25 cellular contexts compared by ENCODE assay signal in genomic region chr18:76441668-76442412, GRCh38. TPM values are rescaled to one million over a fixed set of nuclear protein-coding genes. Genes with fewer than 3 reads are reported as not detected.
DNase-seq lines count a peak whose midpoint lies in the region; FAIRE-seq and TF ChIP-seq lines count a peak whose summit lies in the region.
"Had no signal": no experiment of that assay in that cellular context is flagged by ENCODE, and none has a peak within 500 bp of the region (broad histone marks: within the 10 kb centered on the region; RNA-seq: fewer than 3 reads in every experiment).

No MANE protein-coding gene starts in this region.

- peaks cover 0 to 13% of the 10 kb centered on the region in 2 experiments; a peak in 1 of 4 replicates for H3K79me2 ChIP-seq in H1 (ENCODE audit: control insufficient read depth in 1 of 2, insufficient read depth in 2 of 2, low read length in 2 of 2)

- TF ChIP-seq EP300 in H1 (IDR thresholded peaks at IDR 0.05; ENCODE audit: borderline replicate concordance in 1 of 2, low read depth in 2 of 2, low read length in 2 of 2) (no peak), sigmoid colon (IDR thresholded peaks at IDR 0.05) (no peak), suprapubic skin (IDR thresholded peaks at IDR 0.05) (no peak)

- H3K27me3 ChIP-seq in H1 (replicated peaks in 1 of 4; ENCODE audit: control insufficient read depth in 3 of 4, extremely low read depth in 1 of 4, insufficient read depth in 3 of 4, low read length in 3 of 4): no peaks in the 10 kb centered on the region
- no peaks in the 10 kb centered on the region for H3K27me3 ChIP-seq in sigmoid colon
- H3K27me3 ChIP-seq in suprapubic skin: no peaks in the 10 kb centered on the region
- H3K27me3 ChIP-seq: SJSA1 had no signal

- peaks cover 9% of the 10 kb centered on the region for H3K36me3 Mint-ChIP-seq in activated T-cell treated with anti-CD3 and anti-CD28 coated beads, Interleukin-2, amount 50 U/mL, for 24 hours (ENCODE audit: low read depth)

- H3K9me3 ChIP-seq in H1 (ENCODE audit: insufficient read depth in 2 of 2, low read depth in 1 of 2, low read length in 1 of 2): no peaks in the 10 kb centered on the region
- no peaks in the 10 kb centered on the region for H3K9me3 ChIP-seq in sigmoid colon
- no peaks in the 10 kb centered on the region for H3K9me3 ChIP-seq in suprapubic skin
- H3K9me3 ChIP-seq: SJSA1 had no signal

- no peak overlapping the region for H2BK20ac ChIP-seq in H1 (ENCODE audit: low read length)

- no peak overlapping the region for H2AFZ ChIP-seq in H1 (ENCODE audit: low read length)

- no peak overlapping the region for H3K56ac ChIP-seq in H1 (replicated peaks; ENCODE audit: insufficient read length, low read depth, low read length)

- H3K9me3 Mint-ChIP-seq in activated T-cell treated with anti-CD3 and anti-CD28 coated beads, Interleukin-2, amount 50 U/mL, for 24 hours: no peaks in the 10 kb centered on the region
- H3K9me3 Mint-ChIP-seq: H9, HFFc6 had no signal

- no peak for FAIRE-seq in H1 (lab: Jason Lieb, UNC)
- FAIRE-seq: A204.1, RCC 7860 had no signal

- no peak overlapping the region for H2BK12ac ChIP-seq in H1 (ENCODE audit: low read depth, low read length)

- intact Hi-C loops in sigmoid colon (cut with DNase I): no loop called here

- H2AK5ac ChIP-seq in H1 (ENCODE audit: low read depth, low read length): no peak overlapping the region

- no peak overlapping the region for H4K5ac ChIP-seq in H1 (ENCODE audit: insufficient read length, low read depth, low read length)

- POLR2A ChIA-PET in H1 (lab: Charles Lee; ENCODE audit: partially characterized antibody): no interaction called here

- H3K4me1 Mint-ChIP-seq in activated T-cell treated with anti-CD3 and anti-CD28 coated beads, Interleukin-2, amount 50 U/mL, for 24 hours (ENCODE audit: low read depth): peaks cover 10% of the 10 kb centered on the region
- H3K4me1 Mint-ChIP-seq: B cell had no signal

- peaks cover 0 to 2% of the 10 kb centered on the region in 2 experiments for H4K20me1 ChIP-seq in H1 (replicated peaks in 1 of 2; ENCODE audit: control insufficient read depth in 1 of 2, insufficient read depth in 2 of 2, low read length in 2 of 2)

- H2BK120ac ChIP-seq in H1 (replicated peaks; ENCODE audit: low read depth, low read length): no peak overlapping the region

- H3K23ac ChIP-seq in H1 (ENCODE audit: insufficient read length): no peak overlapping the region

- no peak overlapping the region for H3K4me3 Mint-ChIP-seq in activated T-cell treated with anti-CD3 and anti-CD28 coated beads, Interleukin-2, amount 50 U/mL, for 24 hours
- H3K4me3 Mint-ChIP-seq: B cell, CD14-positive monocyte, H9, HFFc6 had no signal

- H3K14ac ChIP-seq in H1 (ENCODE audit: insufficient read length): no peak overlapping the region

- H3K27ac Mint-ChIP-seq in activated T-cell treated with anti-CD3 and anti-CD28 coated beads, Interleukin-2, amount 50 U/mL, for 24 hours: no peak overlapping the region
- H3K27ac Mint-ChIP-seq: B cell, H9, HFFc6 had no signal

- peak; percentile 20 for DNase-seq in activated T-cell treated with anti-CD3 and anti-CD28 coated beads, Interleukin-2, amount 50 U/mL, for 24 hours
- no peak for DNase-seq in activated T-cell treated with anti-CD3 and anti-CD28 coated beads, Interleukin-2, amount 50 U/mL, for 48 hours
- no peak for DNase-seq in H1 (ENCODE audit: low read depth in 1 of 2, low spot score in 2 of 2)
- DNase-seq in sigmoid colon: peak; percentile 67
- DNase-seq in substantia nigra (lab: John Stamatoyannopoulos, UW): no peak
- no peak for DNase-seq in Ammon's horn (ENCODE audit: low spot score)
- no peak for DNase-seq in suprapubic skin (ENCODE audit: low spot score in 2 of 2)
- DNase-seq: DMS79 treated with DMSO at 0.1 percent for 48 hours, H9, HFFc6, KBM-7, MM.1S, NCI-H1048, NCI-H1417 treated with DMSO at 0.1 percent for 48 hours, NCI-H187, NCI-H446, NCI-H526, OCI-M1 had no signal

- peaks cover 8% of the 10 kb centered on the region; the same call in 1 of the 2 replicates for H3K79me1 ChIP-seq in H1 (ENCODE audit: low read depth, low read length)

- H2BK5ac ChIP-seq in H1 (ENCODE audit: low read depth, low read length): no peak overlapping the region

- H3K4me1 ChIP-seq in H1 (replicated peaks in 1 of 4; ENCODE audit: control insufficient read depth in 3 of 4, insufficient read depth in 4 of 4, low read length in 3 of 4) (no peaks in the 10 kb centered on the region; a peak in 1 of 7 replicates), sigmoid colon (peaks cover 0 to 73% (median 42%) of the 10 kb centered on the region in 4 donors), suprapubic skin (peaks cover 36% of the 10 kb centered on the region)

- no peaks in the 10 kb centered on the region for H3K27me3 Mint-ChIP-seq in activated T-cell treated with anti-CD3 and anti-CD28 coated beads, Interleukin-2, amount 50 U/mL, for 24 hours
- H3K27me3 Mint-ChIP-seq: B cell had no signal

- H3K4me3 ChIP-seq in H1 (ENCODE audit: extremely low read depth in 1 of 4, insufficient read depth in 2 of 4, low read depth in 3 of 4, low read length in 4 of 4) (no peak overlapping the region), sigmoid colon (no peak overlapping the region), suprapubic skin (no peak overlapping the region)
- H3K4me3 ChIP-seq: SJSA1 had no signal

- CTCF ChIA-PET in H1 (lab: Charles Lee; ENCODE audit: partially characterized antibody): interaction anchor here (1.0 to 2.8 kb wide), 4 partner anchors 10 to 216 kb away, joined by 3 to 13 read pairs (median 4); no protein-coding TSS in a partner anchor

- no peak overlapping the region for H2BK15ac ChIP-seq in H1 (ENCODE audit: low read length)

- TF ChIP-seq RAD21 in H1 (IDR thresholded peaks at IDR 0.05 in 1 of 2, conservative IDR thresholded peaks at IDR 0.05 in 1 of 2; ENCODE audit: low read depth in 2 of 2, low read length in 2 of 2): no peak

- H3K9ac ChIP-seq in H1 (replicated peaks in 1 of 4; ENCODE audit: extremely low read depth in 1 of 4, low read depth in 3 of 4, low read length in 3 of 4): no peak overlapping the region

- TF ChIP-seq CTCF in 22Rv1 (IDR thresholded peaks at IDR 0.05) (peak; percentile 33; the same call in 1 of the 2 replicates), H1 (IDR thresholded peaks at IDR 0.05; ENCODE audit: control extremely low read depth in 1 of 3, insufficient read depth in 1 of 3, low read depth in 1 of 3, low read length in 3 of 3) (no peak), sigmoid colon (IDR thresholded peaks at IDR 0.05) (no peak), suprapubic skin (IDR thresholded peaks at IDR 0.05) (no peak)

- H3K36me3 ChIP-seq in H1 (ENCODE audit: control insufficient read depth in 2 of 4, insufficient read depth in 4 of 4, low read length in 3 of 4) (peaks cover 0 to 23% (median 8%) of the 10 kb centered on the region in 4 experiments; a peak in 6 of 8 replicates), sigmoid colon (peaks cover 19 to 30% (median 24%) of the 10 kb centered on the region in 4 donors), suprapubic skin (peaks cover 28% of the 10 kb centered on the region)

- TF ChIP-seq POLR2A in H1 (IDR thresholded peaks at IDR 0.05; ENCODE audit: control extremely low read depth in 1 of 2, low read depth in 2 of 2, low read length in 2 of 2) (no peak), sigmoid colon (IDR thresholded peaks at IDR 0.05) (no peak), suprapubic skin (IDR thresholded peaks at IDR 0.05) (no peak)

- no peak overlapping the region for H3K4me2 ChIP-seq in H1 (ENCODE audit: insufficient read depth in 1 of 2, low read depth in 2 of 2, low read length in 2 of 2)

- H4K8ac ChIP-seq in H1 (ENCODE audit: extremely low read depth, insufficient read depth, low read length): 0 out of 2 replicates have a peak overlapping the region, but pooled peaks have one; percentile 4

- H4K91ac ChIP-seq in H1 (replicated peaks; ENCODE audit: insufficient read length, low read length): no peak overlapping the region

- no peak overlapping the region for H3K4ac ChIP-seq in H1 (replicated peaks; ENCODE audit: insufficient read length, low read depth, low read length)

- no peaks in the 10 kb centered on the region for H3K23me2 ChIP-seq in H1 (ENCODE audit: low read depth, low read length)

- H3K18ac ChIP-seq in H1 (ENCODE audit: extremely low read depth, low read length): no peak overlapping the region

- WGBS in H1 (ENCODE audit: extremely low coverage in 1 of 2, insufficient coverage in 1 of 2, insufficient read length in 1 of 2, insufficient replicate concordance in 2 of 2, low coverage in 1 of 2, low lambda C conversion rate in 2 of 2, missing lambda C conversion rate in 1 of 2), 2 experiments: 97% methylated on average over 52 of the region's 65 CpGs; no CpG with 5 or more reads in 1 of the 2 experiments
- 97% methylated on average over 65 of the region's 65 CpGs for WGBS in sigmoid colon, 2 donors
- WGBS in suprapubic skin: 97% methylated on average over 11 of the region's 65 CpGs

- H3K27ac ChIP-seq in 22Rv1 (no peak overlapping the region), H1 (ENCODE audit: low read depth, low read length) (no peak overlapping the region), sigmoid colon (no peak overlapping the region), substantia nigra (ENCODE audit: low read depth, low read length, poor library complexity, severe bottlenecking) (no peak overlapping the region), suprapubic skin (no peak overlapping the region)
- H3K27ac ChIP-seq: HL-60, SJSA1 had no signal

TF ChIP-seq in H1, 55 proteins besides CTCF, POLR2A, EP300 and RAD21 (continues in another document):
- TF ChIP-seq KDM4A (IDR thresholded peaks at IDR 0.05; ENCODE audit: low read depth, low read length, severe bottlenecking) (no peak), FOSL1 (IDR thresholded peaks at IDR 0.05; ENCODE audit: insufficient read depth, low read depth, low read length) (no peak), TAF1 (IDR thresholded peaks at IDR 0.05; ENCODE audit: low read depth, low read length) (no peak), RFX5 (IDR thresholded peaks at IDR 0.05; ENCODE audit: borderline replicate concordance, low read depth, low read length) (no peak), POLR2AphosphoS5 (IDR thresholded peaks at IDR 0.05; ENCODE audit: low read depth, low read length) (no peak), CTBP2 (IDR thresholded peaks at IDR 0.05; ENCODE audit: borderline replicate concordance, insufficient read depth, insufficient read length, low read length) (no peak), RXRA (IDR thresholded peaks at IDR 0.05; ENCODE audit: insufficient read depth, low read depth, low read length) (no peak)

RNA-seq across cellular contexts. Expression of gene ZNF516, which starts 53.2 kb away (rescaled TPM):
- 16.5 and 17.0 TPM in 2 replicates for total RNA-seq in H1 (2021; fragmentation: NEBNext Ultra II Directional; extraction: Animal tissue kit (Norgen Biotek cat#: 25700))
- 7.3 and 9.2 TPM in 2 replicates for polyA plus RNA-seq in H1 (2011; rRNA removed)
- polyA plus RNA-seq in H1 (2011; cell fraction: cytosol; rRNA removed): 9.3 TPM
- 15.7 TPM for polyA plus RNA-seq in H1 (2011; cell fraction: nucleus; rRNA removed)
- 8.0 to 13.2 TPM (median 9.8 TPM) in 4 replicates for polyA plus RNA-seq in H1 (2012, experiment 1 of 2)
- 3.3 TPM for polyA plus RNA-seq in H1 (2012, experiment 2 of 2)
- polyA plus RNA-seq in H1 (2013, experiment 1 of 2): 4.8 TPM
- polyA plus RNA-seq in H1 (2013, experiment 2 of 2): 4.1 TPM
- polyA minus RNA-seq in H1 (2011; rRNA and poly(A)+ RNA removed): 13.4 and 18.4 TPM in 2 replicates
- polyA minus RNA-seq in H1 (2011; cell fraction: cytosol; rRNA and poly(A)+ RNA removed): 14.1 TPM
- polyA minus RNA-seq in H1 (2011; cell fraction: nucleus; rRNA and poly(A)+ RNA removed): 25.4 TPM
- total RNA-seq in sigmoid colon: 10 to 100 TPM; 24.3 to 29.9 (median 26.9) TPM
- 1 to 10 TPM; 2.1 to 6.1 (median 2.4) TPM for polyA plus RNA-seq in sigmoid colon
- total RNA-seq in suprapubic skin: 10 to 100 TPM; 20.5 to 55.4 (median 22.4) TPM

Comparison
In these comparisons a context has a peak if more than half of its experiments do, and no peak if none do; other contexts are left out.
1. DNase-seq: peak in activated T-cell treated with anti-CD3 and anti-CD28 coated beads, Interleukin-2, amount 50 U/mL, for 24 hours (single experiment) and sigmoid colon (single experiment); none in activated T-cell treated with anti-CD3 and anti-CD28 coated beads, Interleukin-2, amount 50 U/mL, for 48 hours (0 of 2), H1 (0 of 2), substantia nigra (0 of 49), Ammon's horn (single experiment) and suprapubic skin (0 of 2).